ENCODE assay signal across 9 cellular contexts in genomic region chr17:7478276-7479138, GRCh38. TPM values are rescaled to one million over a fixed set of nuclear protein-coding genes. Genes with fewer than 3 reads are reported as not detected.
DNase-seq lines count a peak whose midpoint lies in the region; ATAC-seq, FAIRE-seq and TF ChIP-seq lines count a peak whose summit lies in the region.
"Had no signal": no experiment of that assay in that cellular context is flagged by ENCODE, and none has a peak within 500 bp of the region (broad histone marks: within the 10 kb centered on the region; RNA-seq: fewer than 3 reads in every experiment).

No MANE protein-coding gene starts in this region.

- 0 out of 2 replicates have a peak, but pooled peaks have one; percentile 19 for TF ChIP-seq POLR2A in H54 (IDR thresholded peaks at IDR 0.05; ENCODE audit: low read depth, low read length)
- TF ChIP-seq POLR2A in prostate gland (IDR thresholded peaks at IDR 0.05), result no peak

- H3K9me3 ChIP-seq in right atrium auricular region, result no peaks in the 10 kb centered on the region
- no peaks in the 10 kb centered on the region for H3K9me3 ChIP-seq in prostate gland

- ATAC-seq in HG03342 (IDR thresholded peaks at IDR 0.05; ENCODE audit: unreplicated experiment) (no peak), GM21526 (IDR thresholded peaks at IDR 0.05; ENCODE audit: low FRiP score, unreplicated experiment) (no peak), HG02970 (IDR thresholded peaks at IDR 0.05; ENCODE audit: low FRiP score, unreplicated experiment) (no peak)

- WGBS in prostate gland, result 12% methylated on average over 36 of the region's 36 CpGs

- FAIRE-seq in H54 (lab: Jason Lieb, UNC), result no peak

- intact Hi-C loops in prostate gland (cut with DNase I), result loop anchor here (5.0 kb wide), 2 partner anchors 41 to 76 kb away; partner anchors contain the start of genes FGF11, TMEM102 and TMEM256

- H3K4me1 ChIP-seq in right atrium auricular region, result peaks cover 0 to 69% of the 10 kb centered on the region in 2 donors
- H3K4me1 ChIP-seq in prostate gland (replicated peaks), result peaks cover 22% of the 10 kb centered on the region

- H3K27ac ChIP-seq in right atrium auricular region (peak overlapping the region; percentile 100), prostate gland (peak overlapping the region; percentile 100)

- H3K27me3 ChIP-seq in right atrium auricular region, result no peaks in the 10 kb centered on the region
- no peaks in the 10 kb centered on the region for H3K27me3 ChIP-seq in prostate gland (replicated peaks; ENCODE audit: insufficient read depth)

- peak overlapping the region; percentile 89 to 100 for H3K4me3 ChIP-seq in right atrium auricular region
- H3K4me3 ChIP-seq in prostate gland, result peak overlapping the region; percentile 100

- DNase-seq in H54 (ENCODE audit: insufficient read length, low spot score) (peak; percentile 57), T follicular helper cell (ENCODE audit: low read depth) (peak; percentile 69), amygdala (lab: John Stamatoyannopoulos, UW) (peak in 40 of 56 donors; percentile 20 to 78 (median 57)), right atrium auricular region (ENCODE audit: low spot score) (no peak), prostate gland (ENCODE audit: low spot score) (peak; percentile 42)

- H3K36me3 ChIP-seq in right atrium auricular region, result no peaks in the 10 kb centered on the region
- H3K36me3 ChIP-seq in prostate gland, result no peaks in the 10 kb centered on the region

- TF ChIP-seq CTCF in right atrium auricular region (IDR thresholded peaks at IDR 0.05) (no peak), prostate gland (IDR thresholded peaks at IDR 0.05) (peak in 1 of 4 experiments; percentile 6)

RNA-seq across cellular contexts. Expression of gene ZBTB4, which starts 0.9 kb away (rescaled TPM):
- 10 to 100 TPM; 50.5 to 67.3 TPM for total RNA-seq in right atrium auricular region
- 10 to 100 TPM; 60.5 to 69.4 TPM for total RNA-seq in prostate gland

RNA-seq across cellular contexts. Expression of gene SLC35G6, which starts 2.7 kb away (rescaled TPM):
- total RNA-seq in right atrium auricular region (not detected), prostate gland (not detected)
- total RNA-seq: pulmonary artery endothelial cell had no signal

RNA-seq across cellular contexts. Expression of gene POLR2A, which starts 5.7 kb away (rescaled TPM):
- 10 to 100 TPM; 28.4 to 41.2 TPM for total RNA-seq in right atrium auricular region
- total RNA-seq in prostate gland, result 100 to 1,000 TPM in 1 of 2 donors, 10 to 100 TPM in 1; 79.7 to 217 TPM

RNA-seq across cellular contexts. Expression of gene CHRNB1, which starts 33.6 kb away (rescaled TPM):
- 10 to 100 TPM; 15.8 to 19.0 TPM for total RNA-seq in right atrium auricular region
- 10 to 100 TPM in 1 of 2 donors, 1 to 10 TPM in 1; 6.9 to 10.4 TPM for total RNA-seq in prostate gland

RNA-seq across cellular contexts. Expression of gene FGF11, which starts 39.2 kb away (rescaled TPM):
- total RNA-seq in right atrium auricular region, result 10 to 100 TPM; 18.6 to 20.9 TPM
- 1 to 10 TPM; 1.2 to 4.2 TPM for total RNA-seq in prostate gland
